In the genomic region with DNA sequence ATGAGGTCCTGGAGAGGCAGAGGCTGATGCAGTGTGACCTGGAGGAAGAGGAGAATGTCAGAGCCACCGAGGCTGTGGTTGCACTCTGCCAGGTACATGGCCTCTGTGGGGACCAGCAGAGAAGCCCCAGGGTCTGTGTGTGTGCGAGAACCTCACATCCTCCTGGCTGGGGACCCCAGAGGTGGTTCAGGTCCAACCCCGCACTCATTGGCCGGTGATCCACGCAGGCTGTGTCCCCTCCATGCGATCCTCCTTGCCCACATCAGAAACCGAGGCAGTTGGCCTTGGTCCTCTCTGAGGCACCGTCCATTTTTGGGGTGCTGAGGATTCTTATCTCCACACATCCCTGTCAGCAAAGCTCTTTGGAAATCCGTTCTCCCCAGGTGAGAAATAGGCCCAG, we compare ENCODE assay signal across 28 cellular contexts.
"Had no signal": no experiment of that assay in that cellular context is flagged by ENCODE, and none has a peak within 500 bp of the region (broad histone marks: within the 10 kb centered on the region; RNA-seq: fewer than 3 reads in every experiment).

No MANE protein-coding gene starts in this region.

- H3K36me3 ChIP-seq: neural progenitor cell, right lobe of liver had no signal

- H3K27ac Mint-ChIP-seq: dendritic cell treated with granulocyte-macrophage colony-stimulating factor and Interleukin-4, amounts not matched to agents 40 ng/mL and 50 ng/mL, for 4 days; endodermal cell; memory B cell; mesothelial cell of epicardium; naive thymus-derived CD4-positive, alpha-beta T cell; nephron; neural progenitor cell; stimulated activated naive B cell treated with anti-CD40 and anti-IgM and Interleukin-4, amounts not matched to agents 10 μg/mL and 1 μg/mL and 100 μg/mL, for 72 hours; stimulated activated naive CD8-positive, alpha-beta T cell treated with anti-CD3 and anti-CD28 coated beads, Interleukin-15, Interleukin-2, amounts not matched to agents 100 ng/mL and 50 ng/mL, for 24 hours had no signal

- ATAC-seq: heart right ventricle; left ventricle myocardium superior; lower lobe of right lung; naive thymus-derived CD4-positive, alpha-beta T cell; pancreas; right lobe of liver; stimulated activated naive B cell treated with anti-CD40 and anti-IgM and Interleukin-4, amounts not matched to agents 10 μg/mL and 1 μg/mL and 100 μg/mL, for 72 hours had no signal

- H3K36me3 Mint-ChIP-seq: memory B cell; naive thymus-derived CD4-positive, alpha-beta T cell; stimulated activated naive B cell treated with anti-CD40 and anti-IgM and Interleukin-4, amounts not matched to agents 10 μg/mL and 1 μg/mL and 100 μg/mL, for 72 hours had no signal

- H3K27me3 Mint-ChIP-seq: dendritic cell treated with granulocyte-macrophage colony-stimulating factor and Interleukin-4, amounts not matched to agents 40 ng/mL and 50 ng/mL, for 4 days; stimulated activated naive B cell treated with anti-CD40 and anti-IgM and Interleukin-4, amounts not matched to agents 10 μg/mL and 1 μg/mL and 100 μg/mL, for 72 hours; stimulated activated naive CD8-positive, alpha-beta T cell treated with anti-CD3 and anti-CD28 coated beads, Interleukin-15, Interleukin-2, amounts not matched to agents 100 ng/mL and 50 ng/mL, for 24 hours had no signal

- DNase-seq: effector CD8-positive, alpha-beta T cell; endodermal cell; foreskin melanocyte; glutamatergic neuron; heart right ventricle; hippocampal formation; left ventricle myocardium superior; lower lobe of right lung; naive thymus-derived CD4-positive, alpha-beta T cell; nucleus accumbens; pancreas; retina; right lobe of liver; small intestine; stimulated activated CD4-positive, alpha-beta T cell treated with anti-CD3 and anti-CD28 coated beads, Interleukin-15, amount 100 ng/mL, for 24 hours; stimulated activated CD4-positive, alpha-beta T cell treated with anti-CD3 and anti-CD28 coated beads, Interleukin-2, amount 100 ng/mL, for 48 hours; stimulated activated naive B cell treated with anti-CD40 and anti-IgM and Interleukin-4, amounts not matched to agents 10 μg/mL and 1 μg/mL and 100 μg/mL, for 72 hours; upper lobe of left lung had no signal

- H3K4me3 Mint-ChIP-seq: dendritic cell treated with granulocyte-macrophage colony-stimulating factor and Interleukin-4, amounts not matched to agents 40 ng/mL and 50 ng/mL, for 4 days; endodermal cell; memory B cell; mesothelial cell of epicardium; naive thymus-derived CD4-positive, alpha-beta T cell; nephron; neural progenitor cell; stimulated activated naive B cell treated with anti-CD40 and anti-IgM and Interleukin-4, amounts not matched to agents 10 μg/mL and 1 μg/mL and 100 μg/mL, for 72 hours; stimulated activated naive CD8-positive, alpha-beta T cell treated with anti-CD3 and anti-CD28 coated beads, Interleukin-15, Interleukin-2, amounts not matched to agents 100 ng/mL and 50 ng/mL, for 24 hours had no signal

- H3K4me1 ChIP-seq: esophagus muscularis mucosa, lower lobe of right lung, pancreas, right lobe of liver, tibial nerve, upper lobe of left lung had no signal

- H3K4me3 ChIP-seq: esophagus muscularis mucosa, heart right ventricle, lower lobe of right lung, neural progenitor cell, pancreas, right lobe of liver, thoracic aorta, tibial nerve, upper lobe of left lung, vagina had no signal

- H3K4me1 Mint-ChIP-seq: memory B cell; mesothelial cell of epicardium; stimulated activated naive B cell treated with anti-CD40 and anti-IgM and Interleukin-4, amounts not matched to agents 10 μg/mL and 1 μg/mL and 100 μg/mL, for 72 hours had no signal

- H3K9me3 Mint-ChIP-seq: dendritic cell treated with granulocyte-macrophage colony-stimulating factor and Interleukin-4, amounts not matched to agents 40 ng/mL and 50 ng/mL, for 4 days; endodermal cell; mesothelial cell of epicardium; neural progenitor cell; stimulated activated naive B cell treated with anti-CD40 and anti-IgM and Interleukin-4, amounts not matched to agents 10 μg/mL and 1 μg/mL and 100 μg/mL, for 72 hours; stimulated activated naive CD8-positive, alpha-beta T cell treated with anti-CD3 and anti-CD28 coated beads, Interleukin-15, Interleukin-2, amounts not matched to agents 100 ng/mL and 50 ng/mL, for 24 hours had no signal

- H3K9me3 ChIP-seq: lower lobe of right lung, pancreas, right lobe of liver, thoracic aorta, tibial nerve, upper lobe of left lung, vagina had no signal

- H2AFZ ChIP-seq: neural progenitor cell had no signal

- H3K27ac ChIP-seq: esophagus muscularis mucosa, heart right ventricle, lower lobe of right lung, neural progenitor cell, pancreas, right lobe of liver, thoracic aorta, tibial nerve, upper lobe of left lung, vagina had no signal

- H3K27me3 ChIP-seq: esophagus muscularis mucosa, heart right ventricle, neural progenitor cell, pancreas, right lobe of liver, tibial nerve, upper lobe of left lung, vagina had no signal

- H3K4me2 ChIP-seq: neural progenitor cell had no signal
